34 cellular contexts compared by ENCODE assay signal in genomic region chr1:84190455-84190854, GRCh38. TPM values are rescaled to one million over a fixed set of nuclear protein-coding genes. Genes with fewer than 3 reads are reported as not detected.
A peak's percentile ranks its signal among the peaks of the same experiment; 100 is the strongest.
DNase-seq lines count a peak whose midpoint lies in the region; FAIRE-seq and TF ChIP-seq lines count a peak whose summit lies in the region.
"Had no signal": no experiment of that assay in that cellular context is flagged by ENCODE, and none has a peak within 500 bp of the region (broad histone marks: within the 10 kb centered on the region; RNA-seq: fewer than 3 reads in every experiment).

No MANE protein-coding gene starts in this region.

- H3K9me3 ChIP-seq in HEK293 (ENCODE audit: control insufficient read depth, insufficient read depth, low read depth, low read length) (no peaks in the 10 kb centered on the region), kidney (ENCODE audit: control insufficient read depth in 1 of 2, low read length in 2 of 2) (peaks cover 0 to 15% of the 10 kb centered on the region in 2 donors)
- H3K9me3 ChIP-seq: A549, BE2C, Caco-2 had no signal

- H3K36me3 Mint-ChIP-seq in progenitor cell of endocrine pancreas (ENCODE audit: insufficient read depth): peaks cover 71% of the 10 kb centered on the region

- H3K36me3 ChIP-seq in HEK293 (ENCODE audit: control insufficient read depth in 2 of 2, insufficient read depth in 1 of 2, low read length in 2 of 2) (peaks cover 0 to 13% of the 10 kb centered on the region in 2 experiments; a peak in 1 of 3 replicates), kidney (ENCODE audit: control insufficient read depth in 1 of 2, insufficient read depth in 2 of 2, low read length in 2 of 2) (peaks cover 0 to 3% of the 10 kb centered on the region in 2 donors)
- H3K36me3 ChIP-seq: BE2C had no signal

- no peaks in the 10 kb centered on the region for H3K4me1 Mint-ChIP-seq in progenitor cell of endocrine pancreas (ENCODE audit: low read depth)
- H3K4me1 Mint-ChIP-seq: B cell, CD14-positive monocyte had no signal

- H3K9ac ChIP-seq in kidney (ENCODE audit: low read length in 2 of 2): no peak overlapping the region
- H3K9ac ChIP-seq: BLaER1; BLaER1 treated with 17β-estradiol and CSF1 and Interleukin-3, amounts not matched to agents 10 nM and 100 nM had no signal

- peaks cover 25% of the 10 kb centered on the region for H3K9me3 Mint-ChIP-seq in progenitor cell of endocrine pancreas (ENCODE audit: low read depth)

- H3K4me3 ChIP-seq in HEK293 (ENCODE audit: low read depth, low read length) (no peak overlapping the region), kidney (ENCODE audit: low read length in 2 of 2) (no peak overlapping the region)
- H3K4me3 ChIP-seq: A549; BLaER1; BLaER1 treated with 17β-estradiol and CSF1 and Interleukin-3, amounts not matched to agents 10 nM and 100 nM had no signal

- TF ChIP-seq CTCF in HEK293 (tag by site-specific recombination; IDR thresholded peaks at IDR 0.05): no peak
- TF ChIP-seq CTCF in kidney (IDR thresholded peaks at IDR 0.05; ENCODE audit: borderline replicate concordance, extremely low read depth, insufficient read depth): no peak
- TF ChIP-seq CTCF in progenitor cell of endocrine pancreas (IDR thresholded peaks at IDR 0.05; ENCODE audit: unreplicated experiment): no peak

- H3K27ac ChIP-seq in HEK293 (ENCODE audit: extremely low read depth, low read depth, low read length) (no peak overlapping the region), kidney (ENCODE audit: low read depth in 2 of 2, low read length in 2 of 2) (no peak overlapping the region)
- H3K27ac ChIP-seq: 22Rv1; A549; BLaER1; BLaER1 treated with 17β-estradiol and CSF1 and Interleukin-3, amounts not matched to agents 10 nM and 100 nM; C4-2B had no signal

- H3K4me3 Mint-ChIP-seq in progenitor cell of endocrine pancreas (ENCODE audit: low read depth): no peak overlapping the region
- H3K4me3 Mint-ChIP-seq: B cell; CD14-positive monocyte; CD4-positive, alpha-beta memory T cell; CD4-positive, alpha-beta T cell; CD4-positive, CD25-positive, alpha-beta regulatory T cell; CD8-positive, alpha-beta memory T cell; CD8-positive, alpha-beta T cell had no signal

- CTCF ChIA-PET in HEK293 (lab: Yijun Ruan, JAX): interaction anchor here (0.8 kb wide), 1 partner anchor 12 kb away, joined by 3 read pairs; no protein-coding TSS in a partner anchor

- H3K4me1 ChIP-seq in HEK293 (ENCODE audit: control insufficient read depth, insufficient read depth, low read length) (no peaks in the 10 kb centered on the region), kidney (ENCODE audit: control insufficient read depth in 1 of 2, insufficient read depth in 1 of 2, low read depth in 1 of 2, low read length in 2 of 2) (no peaks in the 10 kb centered on the region)
- H3K4me1 ChIP-seq: A549; BE2C; BLaER1; BLaER1 treated with 17β-estradiol and CSF1 and Interleukin-3, amounts not matched to agents 10 nM and 100 nM; Caco-2 had no signal

- no peak overlapping the region for H3K27ac Mint-ChIP-seq in progenitor cell of endocrine pancreas
- H3K27ac Mint-ChIP-seq: B cell; CD14-positive monocyte; CD4-positive, alpha-beta memory T cell; CD4-positive, alpha-beta T cell; CD4-positive, CD25-positive, alpha-beta regulatory T cell; CD8-positive, alpha-beta memory T cell; CD8-positive, alpha-beta T cell had no signal

- intact Hi-C loops in kidney (cut with DNase I): no loop called here

- H3K27me3 Mint-ChIP-seq in progenitor cell of endocrine pancreas: no peaks in the 10 kb centered on the region
- H3K27me3 Mint-ChIP-seq: B cell; CD4-positive, alpha-beta memory T cell; CD4-positive, alpha-beta T cell; CD4-positive, CD25-positive, alpha-beta regulatory T cell; CD8-positive, alpha-beta memory T cell had no signal

- FAIRE-seq in endometrium (lab: Jason Lieb, UNC) (peak; percentile 83), kidney (lab: Jason Lieb, UNC) (peak; percentile 45)
- FAIRE-seq: A549, D721Med had no signal

- POLR2A ChIA-PET in HEK293 (lab: Yijun Ruan, JAX): no interaction called here

- no peak for DNase-seq in kidney
- DNase-seq in NCI-H1417 (lab: John Stamatoyannopoulos, UW): no peak
- DNase-seq in progenitor cell of endocrine pancreas (ENCODE audit: low spot score, unreplicated experiment): no peak
- no peak for DNase-seq in NCI-H1694 (lab: John Stamatoyannopoulos, UW)
- DNase-seq: 8988T; ACHN; AML-193; BE2C; C1 segment of cervical spinal cord; Caco-2; Calu3; CD4-positive, alpha-beta memory T cell; CD4-positive, alpha-beta T cell; CD4-positive, CD25-positive, alpha-beta regulatory T cell; CD8-positive, alpha-beta memory T cell; CD8-positive, alpha-beta T cell; COR-L47; DMS 273 treated with DMSO at 0.1 percent for 48 hours; DMS153; DMS53; DMS79; DMS79 treated with DMSO at 0.1 percent for 48 hours; DND-41; EL had no signal

TF ChIP-seq in HEK293, 187 proteins besides CTCF, POLR2A, EP300 and RAD21:
- TF ChIP-seq ZNF10 (tag by site-specific recombination; IDR thresholded peaks at IDR 0.05) (no peak), ZNF561 (tag by site-specific recombination; IDR thresholded peaks at IDR 0.05; ENCODE audit: borderline replicate concordance) (no peak), ZNF155 (tag by site-specific recombination; IDR thresholded peaks at IDR 0.05) (no peak), SETDB1 (IDR thresholded peaks at IDR 0.05; ENCODE audit: insufficient read length, low read length) (peak; percentile 89), ZBTB11 (tag by site-specific recombination; conservative IDR thresholded peaks at IDR 0.05; ENCODE audit: low read depth) (no peak), TRIM28 (IDR thresholded peaks at IDR 0.05; ENCODE audit: borderline replicate concordance, low read length) (peak; percentile 82)

RNA-seq across cellular contexts. Expression of gene PRKACB, which starts 46.4 kb away (rescaled TPM):
- total RNA-seq in kidney (52.5 TPM), progenitor cell of endocrine pancreas (96.0 and 101 TPM in 2 replicates)
- 22.4 TPM for polyA plus RNA-seq in kidney (ENCODE audit: insufficient read depth, low read depth, low replicate concordance)
